ENCODE assay signal across 1 cellular context in the genomic region with DNA sequence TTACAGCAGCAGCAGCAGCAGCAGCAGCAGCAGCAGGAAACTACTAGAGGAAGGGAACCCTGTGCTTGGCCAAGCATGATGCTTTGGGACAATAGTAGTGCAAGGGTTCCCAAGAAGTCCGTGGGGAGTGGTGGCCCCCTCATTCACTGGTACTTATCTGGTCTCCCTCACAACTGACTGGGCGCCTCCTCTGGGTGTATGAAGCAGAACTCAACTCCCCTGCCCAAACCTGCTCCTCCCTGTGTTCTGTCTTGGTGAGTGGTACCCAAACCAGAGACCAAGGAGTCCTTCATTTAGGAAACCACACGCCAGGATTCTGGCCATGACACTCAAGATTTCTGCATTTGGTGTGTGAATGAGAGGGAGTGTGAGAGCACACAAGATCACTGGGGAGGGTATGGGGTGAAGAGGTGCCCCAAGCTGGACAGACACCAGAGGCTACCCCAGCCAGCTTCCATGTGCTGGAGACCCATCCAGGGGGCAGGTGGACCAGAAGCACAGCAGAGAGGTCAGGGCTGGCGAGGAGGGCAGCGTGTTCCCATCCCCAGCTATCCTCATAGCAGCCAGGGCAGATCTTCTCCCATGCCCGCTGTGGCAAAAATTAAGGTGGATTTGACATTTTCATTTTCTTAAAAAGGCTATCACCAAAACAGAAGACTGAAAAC.
TF ChIP-seq lines count a peak whose summit lies in the region.

No MANE protein-coding gene starts in this region.

TF ChIP-seq in K562, 482 proteins besides CTCF, POLR2A, EP300 and RAD21:
- TF ChIP-seq, protein P1, sequence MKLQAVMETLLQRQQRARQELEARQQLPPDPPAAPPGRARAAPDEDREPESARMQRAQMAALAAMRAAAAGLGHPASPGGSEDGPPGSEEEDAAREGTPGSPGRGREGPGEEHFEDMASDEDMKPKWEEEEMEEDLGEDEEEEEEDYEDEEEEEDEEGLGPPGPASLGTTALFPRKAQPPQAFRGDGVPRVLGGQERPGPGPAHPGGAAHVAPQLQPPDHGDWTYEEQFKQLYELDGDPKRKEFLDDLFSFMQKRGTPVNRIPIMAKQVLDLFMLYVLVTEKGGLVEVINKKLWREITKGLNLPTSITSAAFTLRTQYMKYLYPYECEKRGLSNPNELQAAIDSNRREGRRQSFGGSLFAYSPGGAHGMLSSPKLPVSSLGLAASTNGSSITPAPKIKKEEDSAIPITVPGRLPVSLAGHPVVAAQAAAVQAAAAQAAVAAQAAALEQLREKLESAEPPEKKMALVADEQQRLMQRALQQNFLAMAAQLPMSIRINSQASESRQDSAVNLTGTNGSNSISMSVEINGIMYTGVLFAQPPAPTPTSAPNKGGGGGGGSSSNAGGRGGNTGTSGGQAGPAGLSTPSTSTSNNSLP (IDR thresholded peaks at IDR 0.05; ENCODE audit: borderline replicate concordance, low read depth, low read length), result no peak
- TF ChIP-seq, protein P2, sequence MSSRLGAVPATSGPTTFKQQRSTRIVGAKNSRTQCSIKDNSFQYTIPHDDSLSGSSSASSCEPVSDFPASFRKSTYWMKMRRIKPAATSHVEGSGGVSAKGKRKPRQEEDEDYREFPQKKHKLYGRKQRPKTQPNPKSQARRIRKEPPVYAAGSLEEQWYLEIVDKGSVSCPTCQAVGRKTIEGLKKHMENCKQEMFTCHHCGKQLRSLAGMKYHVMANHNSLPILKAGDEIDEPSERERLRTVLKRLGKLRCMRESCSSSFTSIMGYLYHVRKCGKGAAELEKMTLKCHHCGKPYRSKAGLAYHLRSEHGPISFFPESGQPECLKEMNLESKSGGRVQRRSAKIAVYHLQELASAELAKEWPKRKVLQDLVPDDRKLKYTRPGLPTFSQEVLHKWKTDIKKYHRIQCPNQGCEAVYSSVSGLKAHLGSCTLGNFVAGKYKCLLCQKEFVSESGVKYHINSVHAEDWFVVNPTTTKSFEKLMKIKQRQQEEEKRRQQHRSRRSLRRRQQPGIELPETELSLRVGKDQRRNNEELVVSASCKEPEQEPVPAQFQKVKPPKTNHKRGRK (tag; IDR thresholded peaks at IDR 0.05), result no peak
- TF ChIP-seq CCNT2 (IDR thresholded peaks at IDR 0.05; ENCODE audit: borderline replicate concordance, extremely low read depth, insufficient read length, low read depth, low read length) (no peak), CCAR2 (IDR thresholded peaks at IDR 0.05; ENCODE audit: low read depth, low read length) (no peak), SLC30A9 (CRISPR knock-in tag; IDR thresholded peaks at IDR 0.05) (no peak)
- TF ChIP-seq, protein P3, sequence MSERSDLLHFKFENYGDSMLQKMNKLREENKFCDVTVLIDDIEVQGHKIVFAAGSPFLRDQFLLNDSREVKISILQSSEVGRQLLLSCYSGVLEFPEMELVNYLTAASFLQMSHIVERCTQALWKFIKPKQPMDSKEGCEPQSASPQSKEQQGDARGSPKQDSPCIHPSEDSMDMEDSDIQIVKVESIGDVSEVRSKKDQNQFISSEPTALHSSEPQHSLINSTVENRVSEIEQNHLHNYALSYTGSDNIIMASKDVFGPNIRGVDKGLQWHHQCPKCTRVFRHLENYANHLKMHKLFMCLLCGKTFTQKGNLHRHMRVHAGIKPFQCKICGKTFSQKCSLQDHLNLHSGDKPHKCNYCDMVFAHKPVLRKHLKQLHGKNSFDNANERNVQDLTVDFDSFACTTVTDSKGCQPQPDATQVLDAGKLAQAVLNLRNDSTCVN (CRISPR knock-in tag; IDR thresholded peaks at IDR 0.05), result no peak
